Comparison of ENCODE assay signal across 8 cellular contexts in genomic region chr19:11987405-11988231, GRCh38. TPM values are rescaled to one million over a fixed set of nuclear protein-coding genes. Genes with fewer than 3 reads are reported as not detected.
DNase-seq lines count a peak whose midpoint lies in the region; ATAC-seq and TF ChIP-seq lines count a peak whose summit lies in the region.

No MANE protein-coding gene starts in this region.

- H3K9ac ChIP-seq in BLaER1 = peak overlapping the region; percentile 95

- H3K4me3 ChIP-seq in BLaER1 (peak overlapping the region; percentile 92), epithelial cell of esophagus (ENCODE audit: low read length) (peak overlapping the region; percentile 83), mononuclear cell (ENCODE audit: low read length) (peak overlapping the region; percentile 83)

- H3K4me2 ChIP-seq in BLaER1 = peak overlapping the region; percentile 86

- H4K20me1 ChIP-seq in BLaER1 = peaks cover 42% of the 10 kb centered on the region

- H3K4me1 ChIP-seq in BLaER1 (peaks cover 38% of the 10 kb centered on the region), mononuclear cell (ENCODE audit: insufficient read depth, low read length) (peaks cover 11% of the 10 kb centered on the region)

- no peak for TF ChIP-seq CTCF in epithelial cell of esophagus (IDR thresholded peaks at IDR 0.05; ENCODE audit: insufficient read depth, low read depth, low read length, missing control alignments)

- DNase-seq in HS-27A (ENCODE audit: low read depth) (peak; percentile 81), NOMO-1 treated with dmso at 0.1 percent for 144 hours (lab: John Stamatoyannopoulos, UW; ENCODE audit: unreplicated experiment) (peak; percentile 95), epithelial cell of esophagus (ENCODE audit: low read depth) (peak; percentile 95)
- peak; percentile 93 for DNase-seq in activated CD8-positive, alpha-beta memory T cell treated with anti-CD3 and anti-CD28 coated beads, Interleukin-2, amount 50 U/mL, for 24 hours (ENCODE audit: extremely low read depth)
- peak; percentile 77 to 88 for DNase-seq in stimulated activated CD8-positive, alpha-beta memory T cell treated with anti-CD3 and anti-CD28 coated beads, Interleukin-2, amount 100 ng/mL, for 1 hour (ENCODE audit: low read depth in 2 of 2)

- ATAC-seq in GM19372 (IDR thresholded peaks at IDR 0.05; ENCODE audit: low read depth, unreplicated experiment) = peak; percentile 81

- H3K36me3 ChIP-seq in BLaER1 = peaks cover 36% of the 10 kb centered on the region

- H3K27me3 ChIP-seq in BLaER1 = no peaks in the 10 kb centered on the region
- H3K27me3 ChIP-seq in mononuclear cell (ENCODE audit: insufficient read depth, low read length) = no peaks in the 10 kb centered on the region

- peak overlapping the region; percentile 95 for H3K27ac ChIP-seq in BLaER1

- peaks cover 66% of the 10 kb centered on the region for H3K9me3 ChIP-seq in BLaER1
- no peaks in the 10 kb centered on the region for H3K9me3 ChIP-seq in mononuclear cell (ENCODE audit: low read depth, low read length)

RNA-seq across cellular contexts. Expression of gene ZNF763, which starts 22.8 kb away (rescaled TPM):
- 1.7 TPM for total RNA-seq in mononuclear cell

RNA-seq across cellular contexts. Expression of gene ZNF433, which starts 47.9 kb away (rescaled TPM):
- 0.63 TPM for total RNA-seq in mononuclear cell

Comparison
In these comparisons a context has a peak if more than half of its experiments do, and no peak if none do; other contexts are left out.
1. Peak in every context shown above with its lines: DNase-seq, ATAC-seq, H3K4me3 ChIP-seq and H3K27ac ChIP-seq.